Comparison of ENCODE assay signal across 8 cellular contexts in genomic region chr9:136400038-136400834, GRCh38. TPM values are rescaled to one million over a fixed set of nuclear protein-coding genes. Genes with fewer than 3 reads are reported as not detected.
DNase-seq lines count a peak whose midpoint lies in the region; ATAC-seq and TF ChIP-seq lines count a peak whose summit lies in the region.

TSS of gene SNAPC4 (minus strand) at chr9:136400170. CDS start at chr9:136398428, 1,742 bp downstream.

- H3K27me3 ChIP-seq in duodenal mucosa (ENCODE audit: control insufficient read depth in 1 of 2, insufficient read depth in 2 of 2, low read length in 2 of 2) = no peaks in the 10 kb centered on the region

- DNase-seq in AG20443 (ENCODE audit: low spot score) = peak; percentile 98
- DNase-seq in NCI-H748 (lab: John Stamatoyannopoulos, UW; ENCODE audit: unreplicated experiment) = peak; percentile 94
- peak; percentile 73 to 78 for DNase-seq in activated CD4-positive, alpha-beta T cell treated with anti-CD3 and anti-CD28 coated beads, Interleukin-2, amount 50 U/mL, for 24 hours (ENCODE audit: low read depth in 1 of 2, low spot score in 1 of 2)
- DNase-seq in lower leg skin (ENCODE audit: low spot score in 2 of 2) = peak; percentile 71 to 95
- DNase-seq in stimulated activated CD4-positive, alpha-beta T cell treated with anti-CD3 and anti-CD28 coated beads, Interleukin-4, amount 100 ng/mL, for 24 hours = peak; percentile 86

- intact Hi-C loops in lower leg skin (cut with DNase I; ENCODE audit: low total_unique reads) = no loop called here

- ATAC-seq in GM19043 (IDR thresholded peaks at IDR 0.05; ENCODE audit: low read depth, unreplicated experiment) (peak; percentile 54), HG03442 (IDR thresholded peaks at IDR 0.05; ENCODE audit: unreplicated experiment) (peak; percentile 74)

- H3K27ac ChIP-seq in duodenal mucosa (ENCODE audit: low read depth, low read length) = no peak within 1 kb of the TSS

- TF ChIP-seq CTCF in lower leg skin (IDR thresholded peaks at IDR 0.05) = no peak

- peaks cover 18 to 27% of the 10 kb centered on the region in 2 donors for H3K4me1 ChIP-seq in duodenal mucosa (ENCODE audit: control insufficient read depth in 1 of 2, insufficient read depth in 2 of 2, low read length in 2 of 2)

- no peaks in the 10 kb centered on the region for H3K9me3 ChIP-seq in duodenal mucosa (ENCODE audit: control insufficient read depth in 1 of 2, low read length in 2 of 2)

- peak within 1 kb of the TSS; percentile 66 to 76 for H3K9ac ChIP-seq in duodenal mucosa (ENCODE audit: low read depth in 1 of 2, low read length in 2 of 2)

- H3K4me3 ChIP-seq in duodenal mucosa (ENCODE audit: low read depth in 1 of 2, low read length in 2 of 2) (peak within 1 kb of the TSS; percentile 81 to 87), lower leg skin (ENCODE audit: low read depth, poor library complexity, severe bottlenecking) (peak within 1 kb of the TSS; percentile 73)

- 7 to 16% methylated on average over 16 to 60 of the region's 71 CpGs for WGBS in lower leg skin, 2 donors

- peaks cover 14 to 38% of the 10 kb centered on the region in 2 donors for H3K36me3 ChIP-seq in duodenal mucosa (ENCODE audit: control insufficient read depth in 1 of 2, insufficient read depth in 2 of 2, low read length in 2 of 2)

- no peak for TF ChIP-seq POLR2A in lower leg skin (IDR thresholded peaks at IDR 0.05)

RNA-seq across cellular contexts. Expression of gene SNAPC4, which starts in this region (rescaled TPM):
- total RNA-seq in lower leg skin = 1 to 10 TPM; 5.9 to 9.9 (median 9.6) TPM
